ENCODE assay signal across 1 cellular context in the genomic region with DNA sequence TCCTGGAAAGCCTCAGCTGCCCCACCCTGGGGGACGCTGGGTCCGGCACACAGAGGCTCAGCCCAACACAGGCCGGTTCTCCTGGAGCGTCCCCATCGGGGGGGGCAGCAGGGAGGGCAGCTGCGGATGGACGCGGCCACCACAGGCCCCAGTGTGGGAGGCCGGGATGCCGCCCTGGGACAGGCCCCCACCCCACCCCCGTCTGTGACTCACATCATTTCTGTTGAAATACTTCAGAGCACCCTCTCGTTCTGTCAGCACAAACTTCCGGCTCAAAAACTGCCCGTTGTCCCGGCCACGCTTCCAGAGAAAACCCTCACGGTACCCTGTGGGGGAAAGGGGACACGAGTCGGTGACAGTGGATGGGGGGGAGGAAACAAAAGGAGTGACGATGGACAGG.
A peak's percentile ranks its signal among the peaks of the same experiment; 100 is the strongest.
TF ChIP-seq lines count a peak whose summit lies in the region.

No MANE protein-coding gene starts in this region.

TF ChIP-seq in IMR-90, 13 proteins besides CTCF, POLR2A, EP300 and RAD21:
- TF ChIP-seq, protein P1, sequence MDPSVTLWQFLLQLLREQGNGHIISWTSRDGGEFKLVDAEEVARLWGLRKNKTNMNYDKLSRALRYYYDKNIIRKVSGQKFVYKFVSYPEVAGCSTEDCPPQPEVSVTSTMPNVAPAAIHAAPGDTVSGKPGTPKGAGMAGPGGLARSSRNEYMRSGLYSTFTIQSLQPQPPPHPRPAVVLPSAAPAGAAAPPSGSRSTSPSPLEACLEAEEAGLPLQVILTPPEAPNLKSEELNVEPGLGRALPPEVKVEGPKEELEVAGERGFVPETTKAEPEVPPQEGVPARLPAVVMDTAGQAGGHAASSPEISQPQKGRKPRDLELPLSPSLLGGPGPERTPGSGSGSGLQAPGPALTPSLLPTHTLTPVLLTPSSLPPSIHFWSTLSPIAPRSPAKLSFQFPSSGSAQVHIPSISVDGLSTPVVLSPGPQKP (IDR thresholded peaks at IDR 0.05; ENCODE audit: borderline replicate concordance, low read depth, low read length) = no peak
- TF ChIP-seq MAFK (IDR thresholded peaks at IDR 0.05; ENCODE audit: low read depth, low read length) (no peak), CHD1 (IDR thresholded peaks at IDR 0.05; ENCODE audit: low read depth, low read length) (no peak), CEBPB (IDR thresholded peaks at IDR 0.05; ENCODE audit: low read depth, low read length) (peak; percentile 43; the same call in 1 of the 2 replicates), MAZ (IDR thresholded peaks at IDR 0.05; ENCODE audit: borderline replicate concordance, low read depth, low read length) (peak; percentile 84; the same call in 1 of the 2 replicates), MXI1 (IDR thresholded peaks at IDR 0.05; ENCODE audit: borderline replicate concordance, low read depth, low read length) (no peak), BHLHE40 (IDR thresholded peaks at IDR 0.05; ENCODE audit: low read depth, low read length) (no peak), FOS (IDR thresholded peaks at IDR 0.05; ENCODE audit: low read depth, low read length) (peak; percentile 36; the same call in 1 of the 2 replicates), RFX5 (IDR thresholded peaks at IDR 0.05; ENCODE audit: low read depth, low read length) (no peak), NFE2L2 (IDR thresholded peaks at IDR 0.05; ENCODE audit: low read depth, low read length) (no peak), SMC3 (IDR thresholded peaks at IDR 0.05; ENCODE audit: low read depth, low read length) (no peak), RCOR1 (IDR thresholded peaks at IDR 0.05; ENCODE audit: insufficient replicate concordance, low read length) (no peak)
- TF ChIP-seq, protein P2, sequence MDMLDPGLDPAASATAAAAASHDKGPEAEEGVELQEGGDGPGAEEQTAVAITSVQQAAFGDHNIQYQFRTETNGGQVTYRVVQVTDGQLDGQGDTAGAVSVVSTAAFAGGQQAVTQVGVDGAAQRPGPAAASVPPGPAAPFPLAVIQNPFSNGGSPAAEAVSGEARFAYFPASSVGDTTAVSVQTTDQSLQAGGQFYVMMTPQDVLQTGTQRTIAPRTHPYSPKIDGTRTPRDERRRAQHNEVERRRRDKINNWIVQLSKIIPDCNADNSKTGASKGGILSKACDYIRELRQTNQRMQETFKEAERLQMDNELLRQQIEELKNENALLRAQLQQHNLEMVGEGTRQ (IDR thresholded peaks at IDR 0.05; ENCODE audit: low read depth, low read length) = no peak
